Comparison of ENCODE assay signal across 18 cellular contexts in genomic region chr17:58643147-58643546, GRCh38. TPM values are rescaled to one million over a fixed set of nuclear protein-coding genes. Genes with fewer than 3 reads are reported as not detected.
DNase-seq lines count a peak whose midpoint lies in the region; FAIRE-seq and TF ChIP-seq lines count a peak whose summit lies in the region.
"Had no signal": no experiment of that assay in that cellular context is flagged by ENCODE, and none has a peak within 500 bp of the region (broad histone marks: within the 10 kb centered on the region; RNA-seq: fewer than 3 reads in every experiment).

No MANE protein-coding gene starts in this region.

- POLR2A ChIA-PET in AG04450 (lab: Yijun Ruan, JAX): interaction anchor here (0.6 to 2.2 kb wide), 4 partner anchors 12 to 782 kb away, joined by 3 to 41 read pairs (median 9); partner anchors contain the start of gene MTMR4

- H3K27me3 ChIP-seq in AG04450 (ENCODE audit: control insufficient read depth, insufficient read depth, low read length) (peaks cover 2% of the 10 kb centered on the region), astrocyte (ENCODE audit: insufficient read depth, low read length) (no peaks in the 10 kb centered on the region)
- H3K27me3 ChIP-seq: BLaER1 treated with 17β-estradiol and CSF1 and Interleukin-3, amounts not matched to agents 10 nM and 100 nM had no signal

- TF ChIP-seq CTCF in AG04450 (IDR thresholded peaks at IDR 0.05; ENCODE audit: low read depth, low read length) (no peak), astrocyte (IDR thresholded peaks at IDR 0.05; ENCODE audit: insufficient read depth, low read depth, low read length) (no peak)

- H3K27me3 Mint-ChIP-seq in astrocyte (ENCODE audit: low read depth, unreplicated experiment): peaks cover 5% of the 10 kb centered on the region
- H3K27me3 Mint-ChIP-seq: stimulated activated naive CD8-positive, alpha-beta T cell treated with anti-CD3 and anti-CD28 coated beads, Interleukin-15, Interleukin-2, amounts not matched to agents 100 ng/mL and 50 ng/mL, for 24 hours had no signal

- H3K4me1 Mint-ChIP-seq in astrocyte (ENCODE audit: low read depth, unreplicated experiment): peaks cover 8% of the 10 kb centered on the region

- CTCF ChIA-PET in AG04450 (lab: Charles Lee): interaction anchor here (0.7 to 1.7 kb wide), 2 partner anchors 11 to 65 kb away, joined by 3 to 10 read pairs; no protein-coding TSS in a partner anchor

- no peak overlapping the region for H3K4me3 Mint-ChIP-seq in astrocyte (ENCODE audit: unreplicated experiment)
- H3K4me3 Mint-ChIP-seq: stimulated activated naive CD8-positive, alpha-beta T cell treated with anti-CD3 and anti-CD28 coated beads, Interleukin-15, Interleukin-2, amounts not matched to agents 100 ng/mL and 50 ng/mL, for 24 hours had no signal

- no peaks in the 10 kb centered on the region for H3K9me3 ChIP-seq in AG04450 (ENCODE audit: control insufficient read depth, insufficient read depth, low read length)
- no peaks in the 10 kb centered on the region for H3K9me3 ChIP-seq in astrocyte (ENCODE audit: insufficient read depth, low read depth, low read length)
- H3K9me3 ChIP-seq: BLaER1 treated with 17β-estradiol and CSF1 and Interleukin-3, amounts not matched to agents 10 nM and 100 nM had no signal

- H3K4me2 ChIP-seq in astrocyte (ENCODE audit: low read length): peak overlapping the region; percentile 31

- no peaks in the 10 kb centered on the region for H3K9me3 Mint-ChIP-seq in astrocyte (ENCODE audit: unreplicated experiment)
- H3K9me3 Mint-ChIP-seq: stimulated activated naive CD8-positive, alpha-beta T cell treated with anti-CD3 and anti-CD28 coated beads, Interleukin-15, Interleukin-2, amounts not matched to agents 100 ng/mL and 50 ng/mL, for 24 hours had no signal

- H3K27ac Mint-ChIP-seq in astrocyte (ENCODE audit: unreplicated experiment): no peak overlapping the region
- H3K27ac Mint-ChIP-seq: stimulated activated naive CD8-positive, alpha-beta T cell treated with anti-CD3 and anti-CD28 coated beads, Interleukin-15, Interleukin-2, amounts not matched to agents 100 ng/mL and 50 ng/mL, for 24 hours had no signal

- no peaks in the 10 kb centered on the region for H3K79me2 ChIP-seq in astrocyte (ENCODE audit: insufficient read depth, low read length)

- peak overlapping the region; percentile 3 for H3K27ac ChIP-seq in AG04450 (ENCODE audit: low read depth, low read length)
- H3K27ac ChIP-seq in astrocyte (ENCODE audit: low read depth, low read length): no peak overlapping the region
- H3K27ac ChIP-seq: coronary artery had no signal

- peak; percentile 26 for FAIRE-seq in astrocyte (lab: Jason Lieb, UNC)
- FAIRE-seq: G401.6, GM18507 had no signal

- H4K20me1 ChIP-seq in astrocyte (ENCODE audit: insufficient read depth, low read length): no peaks in the 10 kb centered on the region
- H4K20me1 ChIP-seq: BLaER1 treated with 17β-estradiol and CSF1 and Interleukin-3, amounts not matched to agents 10 nM and 100 nM had no signal

- H3K36me3 Mint-ChIP-seq in astrocyte (ENCODE audit: low read depth, unreplicated experiment): no peaks in the 10 kb centered on the region

- no peak overlapping the region for H3K9ac ChIP-seq in astrocyte (ENCODE audit: low read length)
- H3K9ac ChIP-seq: BLaER1 treated with 17β-estradiol and CSF1 and Interleukin-3, amounts not matched to agents 10 nM and 100 nM had no signal

- H3K4me1 ChIP-seq in astrocyte (ENCODE audit: insufficient read depth, low read length): peaks cover 17% of the 10 kb centered on the region

- no peaks in the 10 kb centered on the region for H3K36me3 ChIP-seq in astrocyte (ENCODE audit: insufficient read depth, low read length)
- H3K36me3 ChIP-seq: BLaER1 treated with 17β-estradiol and CSF1 and Interleukin-3, amounts not matched to agents 10 nM and 100 nM had no signal

- H3K4me3 ChIP-seq in AG04450 (ENCODE audit: low read depth, low read length) (no peak overlapping the region), astrocyte (ENCODE audit: insufficient read depth, low read depth, low read length) (no peak overlapping the region)
- H3K4me3 ChIP-seq: BLaER1 treated with 17β-estradiol and CSF1 and Interleukin-3, amounts not matched to agents 10 nM and 100 nM; coronary artery had no signal

- DNase-seq in AG04450 (ENCODE audit: low read depth, low spot score) (peak; percentile 42), HT1080 (ENCODE audit: low read depth) (peak; percentile 85), astrocyte (ENCODE audit: low read depth) (peak; percentile 82), iris pigment epithelial cell (ENCODE audit: low read depth) (peak; percentile 90), MV-4-11 (lab: John Stamatoyannopoulos, UW) (no peak), NOMO-1 treated with DMSO at 0.1 percent for 48 hours (lab: John Stamatoyannopoulos, UW; ENCODE audit: unreplicated experiment) (no peak), islet precursor cell (no peak), dedifferentiated amniotic fluid mesenchymal stem cell (ENCODE audit: extremely low spot score) (no peak)
- DNase-seq: activated naive CD4-positive, alpha-beta T cell treated with anti-CD3 and anti-CD28 coated beads, Interleukin-2, amount 50 U/mL, for 16 hours; H7; NCI-H1092; retina; Right ventricle myocardium superior had no signal

- H2AFZ ChIP-seq in astrocyte (ENCODE audit: low read depth, low read length): no peak overlapping the region

RNA-seq across cellular contexts. Expression of gene TEX14, which starts 48.7 kb away (rescaled TPM):
- polyA plus RNA-seq in AG04450 (2011; rRNA removed): 0.02 and 0.09 TPM in 2 replicates
- polyA minus RNA-seq in AG04450 (2011; rRNA and poly(A)+ RNA removed): 0.04 and 0.05 TPM in 2 replicates
- total RNA-seq in HT1080 (2014; rRNA removed; shearing (Covaris generic)): 2.5 and 2.7 TPM in 2 replicates
- 3.3 and 4.5 TPM in 2 replicates for polyA plus RNA-seq in HT1080 (2015; cell fraction: cytosol; rRNA removed)
- polyA plus RNA-seq in HT1080 (2015; cell fraction: nucleus; rRNA removed): 10.8 and 10.9 TPM in 2 replicates
- total RNA-seq in astrocyte: 0.09 and 0.31 TPM in 2 replicates

RNA-seq across cellular contexts. Expression of gene RAD51C, which starts 49.3 kb away (rescaled TPM):
- 27.5 and 36.1 TPM in 2 replicates for polyA plus RNA-seq in AG04450 (2011; rRNA removed)
- polyA minus RNA-seq in AG04450 (2011; rRNA and poly(A)+ RNA removed): 7.5 and 15.2 TPM in 2 replicates
- 59.6 and 78.1 TPM in 2 replicates for total RNA-seq in HT1080 (2014; rRNA removed; shearing (Covaris generic))
- 57.4 and 69.0 TPM in 2 replicates for polyA plus RNA-seq in HT1080 (2015; cell fraction: cytosol; rRNA removed)
- polyA plus RNA-seq in HT1080 (2015; cell fraction: nucleus; rRNA removed): 36.8 and 50.5 TPM in 2 replicates
- 9.1 and 9.4 TPM in 2 replicates for total RNA-seq in astrocyte

Comparison
In these comparisons a context has a peak if more than half of its experiments do, and no peak if none do; other contexts are left out.
1. DNase-seq: peak in AG04450 (single experiment), HT1080 (single experiment), astrocyte (single experiment) and iris pigment epithelial cell (single experiment); none in MV-4-11 (single experiment), NOMO-1 treated with DMSO at 0.1 percent for 48 hours (single experiment), islet precursor cell (single experiment) and dedifferentiated amniotic fluid mesenchymal stem cell (single experiment).